In genomic region chr13:29384466-29384865, GRCh38 we compare ENCODE assay signal across 1 cellular context.
A peak's percentile ranks its signal among the peaks of the same experiment; 100 is the strongest.
TF ChIP-seq lines count a peak whose summit lies in the region.

No MANE protein-coding gene starts in this region.

TF ChIP-seq in K562, 482 proteins besides CTCF, POLR2A, EP300 and RAD21 (continued from another document):
- no peak for TF ChIP-seq USF1 (CRISPR knock-in tag; IDR thresholded peaks at IDR 0.05)
- TF ChIP-seq TCF3 (CRISPR knock-in tag; IDR thresholded peaks at IDR 0.05): peak; percentile 79
- peak; percentile 35; the same call in 1 of the 2 replicates for TF ChIP-seq NFIC (IDR thresholded peaks at IDR 0.05)
- TF ChIP-seq TEAD4 (IDR thresholded peaks at IDR 0.05; ENCODE audit: low read length): peak; percentile 70
- TF ChIP-seq TEAD4 (CRISPR knock-in tag; IDR thresholded peaks at IDR 0.05; ENCODE audit: borderline replicate concordance): no peak
- peak; percentile 12 for TF ChIP-seq MEIS2 (IDR thresholded peaks at IDR 0.05; ENCODE audit: partially characterized antibody)
- peak; percentile 21; the same call in 1 of the 2 replicates for TF ChIP-seq BHLHE40 (IDR thresholded peaks at IDR 0.05; ENCODE audit: low read length)
- peak in 1 of 2 experiments; percentile 18; a peak in 1 of 4 replicates for TF ChIP-seq FOXK2 (conservative IDR thresholded peaks at IDR 0.05 in 1 of 2, IDR thresholded peaks at IDR 0.05 in 1 of 2; ENCODE audit: low read depth in 2 of 2)
- TF ChIP-seq GATA2 (CRISPR knock-in tag; IDR thresholded peaks at IDR 0.05): peak; percentile 62
- TF ChIP-seq ZBTB26 (CRISPR knock-in tag; IDR thresholded peaks at IDR 0.05): no peak
- no peak for TF ChIP-seq JUNB (CRISPR knock-in tag; conservative IDR thresholded peaks at IDR 0.05)
- peak; percentile 69 for TF ChIP-seq ARID1B (IDR thresholded peaks at IDR 0.05)
- TF ChIP-seq CGGBP1 (CRISPR knock-in tag; IDR thresholded peaks at IDR 0.05): no peak
- no peak for TF ChIP-seq SP1 (CRISPR knock-in tag; IDR thresholded peaks at IDR 0.05)
- TF ChIP-seq CBFA2T3 (IDR thresholded peaks at IDR 0.05): peak; percentile 83
- TF ChIP-seq STAG1 (CRISPR knock-in tag; IDR thresholded peaks at IDR 0.05; ENCODE audit: borderline replicate concordance): no peak
- TF ChIP-seq SMARCA5 (IDR thresholded peaks at IDR 0.05): no peak
- no peak for TF ChIP-seq ARID4B (CRISPR knock-in tag; IDR thresholded peaks at IDR 0.05)
- TF ChIP-seq ETS1 (conservative IDR thresholded peaks at IDR 0.05; ENCODE audit: control insufficient read depth, low read depth, low read length): no peak
- TF ChIP-seq PHB2 (IDR thresholded peaks at IDR 0.05; ENCODE audit: low read depth): peak; percentile 20; the same call in 1 of the 2 replicates
- TF ChIP-seq ATF1 (CRISPR knock-in tag; IDR thresholded peaks at IDR 0.05): no peak
- no peak for TF ChIP-seq ATF1 (tag; IDR thresholded peaks at IDR 0.05)
- peak; percentile 70 for TF ChIP-seq MTA2 (IDR thresholded peaks at IDR 0.05; ENCODE audit: low read depth)
